In the genomic region with DNA sequence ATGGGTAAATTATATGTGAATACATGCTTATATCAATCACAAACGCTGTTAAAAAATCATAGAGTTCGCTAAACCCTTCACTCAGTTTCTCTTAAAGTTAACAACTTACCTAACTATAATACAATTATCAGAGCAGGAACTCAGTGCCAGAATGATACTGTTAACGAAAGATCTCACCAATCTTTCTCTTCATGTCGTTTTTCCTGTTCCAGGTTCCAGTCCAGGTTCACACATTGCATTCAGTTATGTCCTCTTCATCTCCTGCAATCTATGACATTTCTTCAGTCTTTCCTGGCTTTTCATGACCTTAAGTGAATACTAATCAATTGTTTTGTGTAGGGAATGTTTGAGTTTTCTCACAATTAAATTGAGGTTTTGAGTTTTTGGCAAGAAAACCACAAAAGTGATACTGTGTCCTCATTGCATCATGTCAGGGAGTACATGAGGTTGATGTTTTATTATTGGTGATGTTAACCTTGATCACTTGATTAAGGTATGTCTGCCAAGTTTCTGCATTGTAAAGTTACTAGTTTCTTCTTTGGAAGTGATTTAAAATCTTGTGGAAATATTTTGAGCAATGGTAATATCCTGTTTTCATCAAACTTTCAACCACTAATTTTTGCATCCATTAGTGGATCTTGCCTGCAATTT, we compare ENCODE assay signal across 22 cellular contexts.
"Had no signal": no experiment of that assay in that cellular context is flagged by ENCODE, and none has a peak within 500 bp of the region (broad histone marks: within the 10 kb centered on the region; RNA-seq: fewer than 3 reads in every experiment).

No MANE protein-coding gene starts in this region.

- DNase-seq: KBM-7, MM.1S, NCI-H1092 treated with DMSO at 0.1 percent for 48 hours, NCI-H1436, NCI-H187, NCI-H2029, NCI-H2081 treated with DMSO at 0.1 percent for 48 hours, NCI-H2171, NCI-H226, NCI-H446, NCI-H510A, NCI-H524 treated with DMSO at 0.1 percent for 48 hours, NCI-H69, NCI-H774, Right ventricle myocardium superior, RPMI8226, SIG-M5 had no signal

- H3K4me3 ChIP-seq: SJSA1, SK-N-MC had no signal

- FAIRE-seq: HTR-8/SVneo, RCC 7860 had no signal

- H3K9me3 ChIP-seq: SJSA1 had no signal

- H3K4me1 ChIP-seq: SJSA1 had no signal

- H3K36me3 ChIP-seq: SJSA1 had no signal

- H3K27me3 ChIP-seq: SJSA1 had no signal

- H3K27ac ChIP-seq: HL-60, SJSA1, SK-N-MC had no signal
